In genomic region chr1:21352586-21352985, GRCh38 we compare ENCODE assay signal across 33 cellular contexts.
"Had no signal": no experiment of that assay in that cellular context is flagged by ENCODE, and none has a peak within 500 bp of the region (broad histone marks: within the 10 kb centered on the region; RNA-seq: fewer than 3 reads in every experiment).

No MANE protein-coding gene starts in this region.

- H3K27ac ChIP-seq: adrenal gland, ascending aorta, body of pancreas, brain microvascular endothelial cell, breast epithelium, cardiac muscle cell had no signal

- FAIRE-seq: astrocyte, bronchial epithelial cell had no signal

- H3K27me3 ChIP-seq: adrenal gland, ascending aorta, body of pancreas, brain microvascular endothelial cell, breast epithelium, cardiac muscle cell had no signal

- DNase-seq: activated effector memory CD4-positive, alpha-beta T cell treated with anti-CD3 and anti-CD28 coated beads, Interleukin-2, amount 50 U/mL, for 16 hours; activated effector memory CD4-positive, alpha-beta T cell treated with Interleukin-2 at 50 U/mL for 16 hours; activated gamma-delta T cell; activated gamma-delta T cell treated with Interleukin-2 at 50 U/mL for 16 hours; activated naive CD4-positive, alpha-beta T cell; activated naive CD4-positive, alpha-beta T cell treated with anti-CD3 and anti-CD28 coated beads for 36 hours; activated naive CD4-positive, alpha-beta T cell treated with anti-CD3 and anti-CD28 coated beads, Interleukin-2, amount 10 ng/mL, durations not matched to agents 7 days and 5 days; activated naive CD4-positive, alpha-beta T cell treated with anti-CD3 and anti-CD28 coated beads, Interleukin-2, amount 50 U/mL, for 16 hours; activated naive CD4-positive, alpha-beta T cell treated with Interleukin-2 at 50 U/mL for 16 hours; activated naive CD8-positive, alpha-beta T cell treated with anti-CD3 and anti-CD28 coated beads for 36 hours; activated naive CD8-positive, alpha-beta T cell treated with anti-CD3 and anti-CD28 coated beads, Interleukin-2, amount 10 ng/mL, durations not matched to agents 7 days and 5 days; activated naive CD8-positive, alpha-beta T cell treated with anti-CD3 and anti-CD28 coated beads, Interleukin-2, amount 50 U/mL, for 24 hours; activated T-cell treated with anti-CD3 and anti-CD28 coated beads, Interleukin-2, amount 50 U/mL, for 24 hours; activated T-cell treated with anti-CD3 and anti-CD28 coated beads, Interleukin-2, amount 50 U/mL, for 4 hours; activated T-cell treated with anti-CD3 and anti-CD28 coated beads, Interleukin-2, amount 50 U/mL, for 48 hours; activated T-cell treated with anti-CD3 and anti-CD28 coated beads, Interleukin-2, amount 50 U/mL, for 72 hours; adrenal gland; amniotic stem cell; amygdala; anterior cingulate cortex; aorta; body of pancreas; brain microvascular endothelial cell; caudate nucleus; central memory CD4-positive, alpha-beta T cell; cerebellar nuclear complex had no signal

- ATAC-seq: activated naive CD4-positive, alpha-beta T cell treated with anti-CD3 and anti-CD28 coated beads, Interleukin-2, amount 50 U/mL, for 72 hours; activated naive CD8-positive, alpha-beta T cell treated with anti-CD3 and anti-CD28 coated beads, Interleukin-2, amount 50 U/mL, for 24 hours; activated T-cell treated with anti-CD3 and anti-CD28 coated beads, Interleukin-2, amount 50 U/mL, for 4 hours; activated T-cell treated with anti-CD3 and anti-CD28 coated beads, Interleukin-2, amount 50 U/mL, for 72 hours; activated T-helper 17 cell treated with anti-CD3 and anti-CD28 coated beads, Interleukin-2, amount 50 U/mL, for 72 hours; body of pancreas had no signal

- H3K4me3 ChIP-seq: adrenal gland, ascending aorta, body of pancreas, breast epithelium, cardiac muscle cell had no signal

- H3K36me3 ChIP-seq: adrenal gland, ascending aorta, brain microvascular endothelial cell, breast epithelium, cardiac muscle cell had no signal

- H3K9me3 ChIP-seq: adrenal gland, ascending aorta, body of pancreas, breast epithelium had no signal

- H3K4me1 ChIP-seq: adrenal gland, ascending aorta, body of pancreas, breast epithelium had no signal
